8 cellular contexts compared by ENCODE assay signal in the genomic region with DNA sequence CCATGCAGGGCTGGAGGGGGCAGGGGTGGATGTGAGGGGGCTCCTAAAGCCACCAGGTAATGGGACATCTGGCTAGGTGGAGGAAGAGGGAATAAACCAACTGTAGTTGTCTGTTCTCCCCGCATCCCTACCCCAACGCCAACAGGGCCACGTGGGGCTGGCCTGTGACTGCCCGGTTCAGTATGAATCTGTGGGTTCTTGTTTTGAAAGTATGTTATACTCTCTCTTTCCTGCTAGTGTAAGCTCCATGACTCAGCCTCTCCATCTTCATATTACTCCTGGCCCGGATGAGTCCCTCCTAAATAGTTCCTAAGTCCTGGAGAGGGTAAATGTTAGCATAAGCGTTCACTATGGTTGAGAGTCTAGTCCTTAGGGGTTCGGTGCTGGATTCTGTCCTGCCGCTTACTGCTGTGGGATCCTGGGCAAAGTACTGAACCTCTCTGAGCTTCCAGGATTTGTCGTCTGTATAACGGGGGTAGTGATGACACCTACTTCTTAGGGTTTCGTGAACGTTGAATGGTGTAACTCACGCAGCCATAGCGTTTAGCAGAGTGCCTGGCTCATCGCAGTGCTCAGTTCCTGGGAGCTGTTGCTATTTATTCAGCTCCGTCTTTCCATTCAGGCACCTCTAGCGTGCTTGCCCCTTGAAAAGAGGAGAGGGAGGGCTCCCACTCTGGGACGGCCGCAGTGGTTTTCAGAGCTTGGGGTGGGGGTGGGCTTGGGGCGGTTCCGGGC. TPM values are rescaled to one million over a fixed set of nuclear protein-coding genes. Genes with fewer than 3 reads are reported as not detected.
DNase-seq lines count a peak whose midpoint lies in the region; ATAC-seq, FAIRE-seq and TF ChIP-seq lines count a peak whose summit lies in the region.

No MANE protein-coding gene starts in this region.

- dilution Hi-C loops in endothelial cell of umbilical vein (cut with MboI; ENCODE audit: extremely low pct_ligation_motif_present, low sequenced_read_pairs) = no loop called here

- no peak for FAIRE-seq in endothelial cell of umbilical vein (lab: Jason Lieb, UNC)

- BruUV-seq in endothelial cell of umbilical vein (replicated peaks; lab: Mats Ljungman, UMichigan) = no TSS peak

- peaks cover 4 to 18% (median 6%) of the 10 kb centered on the region in 4 donors for H3K4me1 Mint-ChIP-seq in CD4-positive, alpha-beta memory T cell
- H3K4me1 Mint-ChIP-seq in activated naive CD4-positive, alpha-beta T cell treated with anti-CD3 and anti-CD28 coated beads, Interleukin-2, amount 10 ng/mL, durations not matched to agents 7 days and 5 days = peaks cover 7% of the 10 kb centered on the region

- H3K9me1 ChIP-seq in endothelial cell of umbilical vein (replicated peaks; ENCODE audit: control insufficient read depth, extremely low read depth, insufficient read depth, low read length) = no peaks in the 10 kb centered on the region

- no peak overlapping the region for H3K27ac ChIP-seq in CD4-positive, alpha-beta memory T cell (ENCODE audit: low read depth, low read length)
- H3K27ac ChIP-seq in endothelial cell of umbilical vein (ENCODE audit: insufficient read depth, low read depth, low read length) = no peak overlapping the region
- no peak overlapping the region for H3K27ac ChIP-seq in osteoblast (ENCODE audit: low read depth, low read length)

- peaks cover 0 to 2% (median 0%) of the 10 kb centered on the region in 8 donors for H3K9me3 Mint-ChIP-seq in CD4-positive, alpha-beta memory T cell
- H3K9me3 Mint-ChIP-seq in activated naive CD4-positive, alpha-beta T cell treated with anti-CD3 and anti-CD28 coated beads, Interleukin-2, amount 10 ng/mL, durations not matched to agents 7 days and 5 days = no peaks in the 10 kb centered on the region

- peaks cover 6% of the 10 kb centered on the region for H3K4me1 ChIP-seq in CD4-positive, alpha-beta memory T cell (ENCODE audit: insufficient read depth, low read length)
- H3K4me1 ChIP-seq in endothelial cell of umbilical vein (ENCODE audit: control insufficient read depth, extremely low read depth, insufficient read depth, low read length) (peaks cover 4% of the 10 kb centered on the region), osteoblast (ENCODE audit: insufficient read depth, low read length) (peaks cover 14% of the 10 kb centered on the region)

- intact Hi-C loops in CD4-positive, alpha-beta memory T cell (cut with micrococcal nuclease) = no loop called here
- intact Hi-C loops in endothelial cell of umbilical vein (cut with micrococcal nuclease) = no loop called here

- no peak for DNase-seq in CD4-positive, alpha-beta memory T cell
- peak; percentile 57 for DNase-seq in LHCN-M2 (ENCODE audit: low read depth)
- no peak for DNase-seq in endothelial cell of umbilical vein (ENCODE audit: low read depth, low spot score)
- DNase-seq in osteoblast (ENCODE audit: insufficient read length, low spot score, missing footprints) = peak; percentile 98
- DNase-seq in NOMO-1 treated with DMSO at 0.1 percent for 48 hours (lab: John Stamatoyannopoulos, UW; ENCODE audit: unreplicated experiment) = no peak
- no peak for DNase-seq in activated naive CD4-positive, alpha-beta T cell treated with anti-CD3 and anti-CD28 coated beads, Interleukin-2, amount 10 ng/mL, durations not matched to agents 7 days and 5 days

- POLR2A ChIA-PET in CD4-positive, alpha-beta memory T cell (lab: Charles Lee; ENCODE audit: partially characterized antibody) = no interaction called here
- POLR2A ChIA-PET in endothelial cell of umbilical vein (lab: Charles Lee) = no interaction called here

- H2AFZ ChIP-seq in endothelial cell of umbilical vein (ENCODE audit: low read depth, low read length) = peak overlapping the region; percentile 13
- H2AFZ ChIP-seq in osteoblast (ENCODE audit: low read length) = peak overlapping the region; percentile 76

- no peaks in the 10 kb centered on the region for H4K20me1 ChIP-seq in endothelial cell of umbilical vein (replicated peaks; ENCODE audit: control insufficient read depth, extremely low read depth, insufficient read depth, low read length)
- no peaks in the 10 kb centered on the region for H4K20me1 ChIP-seq in osteoblast (ENCODE audit: insufficient read depth, low read length)

- H3K4me2 ChIP-seq in endothelial cell of umbilical vein (ENCODE audit: insufficient read depth, low read length) (peak overlapping the region; percentile 28), osteoblast (ENCODE audit: insufficient read depth, low read length) (peak overlapping the region; percentile 89)

- no peak overlapping the region for H3K4me3 ChIP-seq in CD4-positive, alpha-beta memory T cell (ENCODE audit: low read length in 2 of 2)
- peak overlapping the region in 1 of 3 experiments; percentile 14 for H3K4me3 ChIP-seq in endothelial cell of umbilical vein (replicated peaks in 1 of 3; ENCODE audit: insufficient read depth in 1 of 3, low read depth in 1 of 3, low read length in 3 of 3)
- H3K4me3 ChIP-seq in osteoblast (ENCODE audit: insufficient read depth, low read length) = peak overlapping the region; percentile 64

- no peak for TF ChIP-seq CTCF in endothelial cell of umbilical vein (IDR thresholded peaks at IDR 0.05; ENCODE audit: extremely low read depth in 1 of 2, insufficient read depth in 1 of 2, low read depth in 1 of 2, low read length in 2 of 2)
- TF ChIP-seq CTCF in osteoblast (IDR thresholded peaks at IDR 0.05; ENCODE audit: extremely low read depth, low read depth, low read length) = no peak

- no peak for TF ChIP-seq POLR2A in endothelial cell of umbilical vein (IDR thresholded peaks at IDR 0.05; ENCODE audit: low read depth, low read length)

- H3K4me3 Mint-ChIP-seq in CD4-positive, alpha-beta memory T cell = peak overlapping the region in 5 of 8 donors; percentile 10 to 59 (median 38)
- H3K4me3 Mint-ChIP-seq in activated naive CD4-positive, alpha-beta T cell treated with anti-CD3 and anti-CD28 coated beads, Interleukin-2, amount 10 ng/mL, durations not matched to agents 7 days and 5 days = no peak overlapping the region

- H3K36me3 Mint-ChIP-seq in CD4-positive, alpha-beta memory T cell = no peaks in the 10 kb centered on the region
- H3K36me3 Mint-ChIP-seq in activated naive CD4-positive, alpha-beta T cell treated with anti-CD3 and anti-CD28 coated beads, Interleukin-2, amount 10 ng/mL, durations not matched to agents 7 days and 5 days = no peaks in the 10 kb centered on the region

- no peaks in the 10 kb centered on the region for H3K9me3 ChIP-seq in CD4-positive, alpha-beta memory T cell (ENCODE audit: control insufficient read depth in 1 of 2, low read length in 2 of 2)
- H3K9me3 ChIP-seq in endothelial cell of umbilical vein (replicated peaks; ENCODE audit: control insufficient read depth, insufficient read depth, low read length) (no peaks in the 10 kb centered on the region), osteoblast (ENCODE audit: low read depth, low read length) (no peaks in the 10 kb centered on the region)

- no peaks in the 10 kb centered on the region for H3K79me2 ChIP-seq in endothelial cell of umbilical vein (ENCODE audit: control insufficient read depth, insufficient read depth, low read length)
- no peaks in the 10 kb centered on the region for H3K79me2 ChIP-seq in osteoblast (ENCODE audit: insufficient read depth, low read length)

- ATAC-seq in HG03159 (IDR thresholded peaks at IDR 0.05; ENCODE audit: unreplicated experiment) = no peak
- ATAC-seq in HG02970 (IDR thresholded peaks at IDR 0.05; ENCODE audit: low FRiP score, unreplicated experiment) = no peak

- H3K27me3 Mint-ChIP-seq in CD4-positive, alpha-beta memory T cell = peaks cover 55 to 66% of the 10 kb centered on the region in 2 donors
- H3K27me3 Mint-ChIP-seq in activated naive CD4-positive, alpha-beta T cell treated with anti-CD3 and anti-CD28 coated beads, Interleukin-2, amount 10 ng/mL, durations not matched to agents 7 days and 5 days = peaks cover 97% of the 10 kb centered on the region

- CTCF ChIA-PET in CD4-positive, alpha-beta memory T cell (lab: Charles Lee; ENCODE audit: partially characterized antibody) = interaction anchor here (0.5 to 2.7 kb wide), 14 partner anchors 9 to 535 kb away, joined by 3 to 18 read pairs (median 3); no protein-coding TSS in a partner anchor
- CTCF ChIA-PET in endothelial cell of umbilical vein (lab: Charles Lee) = interaction anchor here (0.6 to 5.8 kb wide), 47 partner anchors 8 to 908 kb away, joined by 3 to 154 read pairs (median 4); no protein-coding TSS in a partner anchor
- CTCF ChIA-PET in activated naive CD4-positive, alpha-beta T cell treated with anti-CD3 and anti-CD28 coated beads, Interleukin-2, amount 10 ng/mL, durations not matched to agents 7 days and 5 days (lab: Charles Lee) = interaction anchor here (0.5 to 6.0 kb wide), 31 partner anchors 13 to 638 kb away, joined by 3 to 48 read pairs (median 4); no protein-coding TSS in a partner anchor

- H3K9ac ChIP-seq in endothelial cell of umbilical vein (replicated peaks; ENCODE audit: extremely low read depth, insufficient read depth, low read length) = no peak overlapping the region

- no peaks in the 10 kb centered on the region for H3K36me3 ChIP-seq in CD4-positive, alpha-beta memory T cell (ENCODE audit: insufficient read depth, low read length)
- no peaks in the 10 kb centered on the region for H3K36me3 ChIP-seq in endothelial cell of umbilical vein (ENCODE audit: control insufficient read depth in 2 of 2, extremely low read depth in 1 of 2, insufficient read depth in 2 of 2, low read length in 2 of 2)
- H3K36me3 ChIP-seq in osteoblast (ENCODE audit: insufficient read depth, low read length) = no peaks in the 10 kb centered on the region

- peaks cover 16% of the 10 kb centered on the region for H3K27me3 ChIP-seq in CD4-positive, alpha-beta memory T cell (ENCODE audit: insufficient read depth, low read length)
- peaks cover 0 to 23% of the 10 kb centered on the region in 2 experiments for H3K27me3 ChIP-seq in endothelial cell of umbilical vein (ENCODE audit: control insufficient read depth in 2 of 2, insufficient read depth in 2 of 2, low read length in 2 of 2)
- H3K27me3 ChIP-seq in osteoblast (ENCODE audit: insufficient read depth, low read length) = peaks cover 56% of the 10 kb centered on the region

- H3K27ac Mint-ChIP-seq in CD4-positive, alpha-beta memory T cell = no peak overlapping the region
- no peak overlapping the region for H3K27ac Mint-ChIP-seq in activated naive CD4-positive, alpha-beta T cell treated with anti-CD3 and anti-CD28 coated beads, Interleukin-2, amount 10 ng/mL, durations not matched to agents 7 days and 5 days

RNA-seq across cellular contexts. Expression of a gene that starts 28.8 kb away (rescaled TPM):
- not detected for total RNA-seq in CD4-positive, alpha-beta memory T cell
- polyA plus RNA-seq in CD4-positive, alpha-beta memory T cell = not detected
- total RNA-seq in LHCN-M2 (2014; rRNA removed) (2.4 and 3.4 TPM in 2 replicates), endothelial cell of umbilical vein (not detected in 2 replicates), osteoblast (not detected in 2 replicates)
- polyA plus RNA-seq in LHCN-M2 (2012) = 2.6 TPM
- polyA plus RNA-seq in endothelial cell of umbilical vein = 0.03 TPM in 1 of 2 replicates, not detected in the other
- polyA plus RNA-seq in endothelial cell of umbilical vein (2011; cell fraction: cytosol; rRNA removed) = 0.07 TPM in 1 of 2 replicates, not detected in the other
- polyA plus RNA-seq in endothelial cell of umbilical vein (2011; cell fraction: nucleus; rRNA removed) = not detected in 2 replicates
- not detected in 2 replicates for polyA plus RNA-seq in endothelial cell of umbilical vein (2012)
- polyA minus RNA-seq in endothelial cell of umbilical vein = not detected in 2 replicates
- 16.5 TPM for polyA minus RNA-seq in endothelial cell of umbilical vein (2011; cell fraction: cytosol; rRNA and poly(A)+ RNA removed)
- polyA minus RNA-seq in endothelial cell of umbilical vein (2011; cell fraction: nucleus; rRNA and poly(A)+ RNA removed) = not detected in 2 replicates

Comparison
In these comparisons a context has a peak if more than half of its experiments do, and no peak if none do; other contexts are left out.
1. DNase-seq: peak in LHCN-M2 (single experiment) and osteoblast (single experiment); none in CD4-positive, alpha-beta memory T cell (0 of 5), endothelial cell of umbilical vein (single experiment), NOMO-1 treated with DMSO at 0.1 percent for 48 hours (single experiment) and activated naive CD4-positive, alpha-beta T cell treated with anti-CD3 and anti-CD28 coated beads, Interleukin-2, amount 10 ng/mL, durations not matched to agents 7 days and 5 days (single experiment).